In the genomic region with DNA sequence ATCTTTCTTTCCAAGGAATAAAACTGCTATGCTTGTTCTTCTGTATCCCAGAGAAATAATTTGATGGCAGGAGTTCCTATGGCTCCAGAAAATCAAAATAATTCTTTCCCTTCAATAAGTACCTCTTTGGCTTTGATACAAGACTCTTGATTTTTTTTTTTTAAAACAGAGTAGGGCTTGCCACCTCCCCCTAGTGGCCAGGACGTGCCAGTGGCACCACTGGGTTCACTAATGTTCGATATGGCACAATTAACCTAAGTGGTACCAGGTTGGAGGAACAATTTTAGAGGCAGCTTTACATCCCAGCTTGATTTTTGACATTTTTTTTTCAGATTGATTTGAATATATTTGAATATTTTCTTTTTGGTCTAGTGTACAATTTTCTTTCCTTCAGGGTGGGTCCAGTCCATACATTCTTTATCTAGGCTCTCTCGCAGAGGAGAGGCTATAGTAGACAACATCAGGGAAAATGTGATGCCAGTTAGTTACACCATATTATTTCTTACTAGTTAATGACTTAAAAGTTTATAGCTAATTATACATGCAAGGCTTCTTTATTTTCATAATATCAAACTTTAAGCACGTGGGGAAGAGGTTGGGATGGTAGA, we compare ENCODE assay signal across 8 cellular contexts.
DNase-seq lines count a peak whose midpoint lies in the region; ATAC-seq lines count a peak whose summit lies in the region.

No MANE protein-coding gene starts in this region.

- no peaks in the 10 kb centered on the region for H3K4me1 Mint-ChIP-seq in activated T-helper 1 cell treated with anti-CD3 and anti-CD28 coated beads, Interleukin-12 subunit alpha, Interleukin-12 subunit beta, Interleukin-2, Interleukin-4 antibody, amounts not matched to agents 30 ng/mL and 10 ng/mL and 1 ng/mL, durations not matched to agents 14 hours and 24 hours and 36 hours (ENCODE audit: low read depth)

- no peak overlapping the region for H3K4me3 Mint-ChIP-seq in activated T-helper 1 cell treated with anti-CD3 and anti-CD28 coated beads, Interleukin-12 subunit alpha, Interleukin-12 subunit beta, Interleukin-2, Interleukin-4 antibody, amounts not matched to agents 30 ng/mL and 10 ng/mL and 1 ng/mL, durations not matched to agents 14 hours and 24 hours and 36 hours

- peaks cover 5% of the 10 kb centered on the region for H3K27me3 Mint-ChIP-seq in activated T-helper 1 cell treated with anti-CD3 and anti-CD28 coated beads, Interleukin-12 subunit alpha, Interleukin-12 subunit beta, Interleukin-2, Interleukin-4 antibody, amounts not matched to agents 30 ng/mL and 10 ng/mL and 1 ng/mL, durations not matched to agents 14 hours and 24 hours and 36 hours (ENCODE audit: insufficient read depth)

- in situ Hi-C loops in Caki2 (cut with HindIII; ENCODE audit: low pct_unique_long_range_greater_than_20kb, low sequenced_read_pairs): no loop called here

- intact Hi-C loops in activated T-helper 1 cell treated with anti-CD3 and anti-CD28 coated beads, Interleukin-12 subunit alpha, Interleukin-12 subunit beta, Interleukin-2, Interleukin-4 antibody, amounts not matched to agents 30 ng/mL and 10 ng/mL and 1 ng/mL, durations not matched to agents 14 hours and 24 hours and 36 hours (cut with micrococcal nuclease): loop anchor here (1.0 to 5.0 kb wide), 4 partner anchors 47 to 645 kb away; no protein-coding TSS in a partner anchor

- DNase-seq in Caki2 (ENCODE audit: low read depth) (peak; percentile 6), OCI-M1 (lab: John Stamatoyannopoulos, UW) (peak; percentile 64), glomerular visceral epithelial cell (ENCODE audit: extremely low spot score) (peak; percentile 33), pons (ENCODE audit: low spot score) (no peak)
- DNase-seq in activated T-helper 1 cell treated with anti-CD3 and anti-CD28 coated beads, Interleukin-12 subunit alpha, Interleukin-12 subunit beta, Interleukin-2, Interleukin-4 antibody, amounts not matched to agents 30 ng/mL and 10 ng/mL and 1 ng/mL, durations not matched to agents 14 hours and 24 hours and 36 hours (ENCODE audit: low spot score): peak; percentile 16
- peak; percentile 62 for DNase-seq in stimulated activated CD4-positive, alpha-beta T cell treated with anti-CD3 and anti-CD28 coated beads, Interleukin-15, amount 100 ng/mL, for 24 hours

- ATAC-seq in GM19324 (IDR thresholded peaks at IDR 0.05; ENCODE audit: low FRiP score, unreplicated experiment) (peak; percentile 87), HG03159 (IDR thresholded peaks at IDR 0.05; ENCODE audit: unreplicated experiment) (peak; percentile 98)

- H3K9me3 Mint-ChIP-seq in activated T-helper 1 cell treated with anti-CD3 and anti-CD28 coated beads, Interleukin-12 subunit alpha, Interleukin-12 subunit beta, Interleukin-2, Interleukin-4 antibody, amounts not matched to agents 30 ng/mL and 10 ng/mL and 1 ng/mL, durations not matched to agents 14 hours and 24 hours and 36 hours: no peaks in the 10 kb centered on the region

- no peak overlapping the region for H3K27ac Mint-ChIP-seq in activated T-helper 1 cell treated with anti-CD3 and anti-CD28 coated beads, Interleukin-12 subunit alpha, Interleukin-12 subunit beta, Interleukin-2, Interleukin-4 antibody, amounts not matched to agents 30 ng/mL and 10 ng/mL and 1 ng/mL, durations not matched to agents 14 hours and 24 hours and 36 hours

- H3K36me3 Mint-ChIP-seq in activated T-helper 1 cell treated with anti-CD3 and anti-CD28 coated beads, Interleukin-12 subunit alpha, Interleukin-12 subunit beta, Interleukin-2, Interleukin-4 antibody, amounts not matched to agents 30 ng/mL and 10 ng/mL and 1 ng/mL, durations not matched to agents 14 hours and 24 hours and 36 hours (ENCODE audit: low read depth): no peaks in the 10 kb centered on the region
